In the genomic region with DNA sequence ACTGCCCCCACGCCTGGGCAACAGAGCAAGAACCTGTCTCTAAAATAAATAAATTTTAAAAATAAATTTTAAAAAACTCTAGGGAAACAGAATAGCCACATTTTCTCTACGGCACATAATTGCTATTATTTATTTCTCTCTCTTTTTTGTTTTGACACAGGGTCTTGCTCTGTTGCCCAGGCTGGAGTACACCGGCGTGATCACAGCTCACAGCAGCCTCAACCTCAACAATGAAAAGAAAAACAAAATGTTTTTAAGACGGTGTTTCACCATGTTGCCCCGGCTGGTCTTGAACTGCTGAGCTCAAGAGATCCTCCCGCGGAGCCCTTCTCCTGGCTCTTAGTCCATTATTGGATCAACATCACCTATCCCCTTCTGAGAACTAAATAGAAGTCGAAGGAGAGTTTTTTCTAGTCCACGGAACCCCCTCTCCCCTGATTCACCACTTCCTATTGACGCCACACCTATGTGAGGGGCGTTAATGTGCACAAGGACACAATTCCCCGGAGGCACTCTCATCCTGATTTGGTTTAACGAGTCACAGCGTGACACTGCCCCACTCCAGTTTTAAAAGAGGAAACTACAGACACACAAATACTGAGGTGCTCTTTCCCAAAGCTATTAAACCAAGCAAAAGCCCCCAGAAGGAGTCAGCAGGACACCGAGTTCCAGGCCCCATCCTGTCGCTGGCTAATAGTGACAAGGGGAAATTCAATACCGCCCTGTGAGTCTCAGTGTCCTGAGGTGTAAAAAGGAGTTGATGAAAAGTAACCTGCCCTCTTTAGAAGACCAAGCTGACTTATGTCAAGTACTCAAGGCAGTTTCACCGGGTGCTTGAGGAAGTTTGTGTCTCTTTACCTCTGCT, we compare ENCODE assay signal across 8 cellular contexts. TPM values are rescaled to one million over a fixed set of nuclear protein-coding genes. Genes with fewer than 3 reads are reported as not detected.
A peak's percentile ranks its signal among the peaks of the same experiment; 100 is the strongest.
DNase-seq lines count a peak whose midpoint lies in the region; ATAC-seq and TF ChIP-seq lines count a peak whose summit lies in the region.

No MANE protein-coding gene starts in this region.

- no peak overlapping the region for H4K12ac ChIP-seq in trophoblast cell (ENCODE audit: low read depth, low read length)

- no peak overlapping the region for H2AK5ac ChIP-seq in trophoblast cell (ENCODE audit: low read length)

- H2BK120ac ChIP-seq in trophoblast cell (ENCODE audit: insufficient read depth, low read length, poor library complexity) = peak overlapping the region; percentile 99

- CTCF ChIA-PET in CD8-positive, alpha-beta T cell (lab: Charles Lee) = interaction anchor here (1.1 to 10.5 kb wide), 6 partner anchors 16 to 87 kb away, joined by 3 to 81 read pairs (median 5); no protein-coding TSS in a partner anchor

- H3K9me3 ChIP-seq in CD8-positive, alpha-beta T cell (ENCODE audit: low read length) = no peaks in the 10 kb centered on the region
- H3K9me3 ChIP-seq in trophoblast cell (ENCODE audit: insufficient read depth, low read depth, low read length) = no peaks in the 10 kb centered on the region

- no peak overlapping the region for H3K14ac ChIP-seq in trophoblast cell (ENCODE audit: low read length)

- peak overlapping the region; percentile 95 for H3K4me3 Mint-ChIP-seq in CD8-positive, alpha-beta T cell

- H4K8ac ChIP-seq in trophoblast cell (ENCODE audit: low read depth, low read length) = no peak overlapping the region

- H3K27ac Mint-ChIP-seq in CD8-positive, alpha-beta T cell = peak overlapping the region; percentile 97

- peak overlapping the region; percentile 92 for H3K4me2 ChIP-seq in trophoblast cell (ENCODE audit: low read length)

- no peak overlapping the region for H3K18ac ChIP-seq in trophoblast cell (ENCODE audit: low read length)

- POLR2A ChIA-PET in CD8-positive, alpha-beta T cell (lab: Charles Lee) = interaction anchor here (0.8 to 1.9 kb wide), 6 partner anchors 11 to 132 kb away, joined by 3 to 6 read pairs (median 4); a partner anchor contains a TSS

- peak in 3 of 7 experiments; percentile 6 to 45 (median 31) for DNase-seq in CD8-positive, alpha-beta T cell
- DNase-seq in HT1080 (ENCODE audit: low read depth) (peak; percentile 76), foreskin fibroblast (peak; percentile 28 to 59), trophoblast cell (peak; percentile 12 to 30), NCI-H510A treated with DMSO at 0.1 percent for 48 hours (lab: John Stamatoyannopoulos, UW) (no peak)
- DNase-seq in activated CD4-positive, alpha-beta T cell treated with anti-CD3 and anti-CD28 coated beads, Interleukin-2, amount 50 U/mL, for 48 hours = peak; percentile 9 to 17
- DNase-seq in activated CD4-positive, CD25-positive, alpha-beta regulatory T cell (lab: John Stamatoyannopoulos, UW) = no peak
- DNase-seq in stimulated activated CD4-positive, alpha-beta T cell treated with anti-CD3 and anti-CD28 coated beads, Interleukin-2, amount 100 ng/mL, for 48 hours = no peak

- TF ChIP-seq CTCF in CD8-positive, alpha-beta T cell (IDR thresholded peaks at IDR 0.05) = no peak
- no peak for TF ChIP-seq CTCF in foreskin fibroblast (IDR thresholded peaks at IDR 0.05; ENCODE audit: low read depth, low read length)

- H3K4me3 ChIP-seq in CD8-positive, alpha-beta T cell (ENCODE audit: low read depth, low read length) = peak overlapping the region; percentile 99
- H3K4me3 ChIP-seq in foreskin fibroblast (ENCODE audit: low read depth in 1 of 2, low read length in 2 of 2) (peak overlapping the region; percentile 94 to 98), trophoblast cell (ENCODE audit: low read depth, low read length) (peak overlapping the region; percentile 90)

- intact Hi-C loops in CD8-positive, alpha-beta T cell (cut with DNase I, micrococcal nuclease) = loop anchor here (1.0 to 10.0 kb wide), 7 partner anchors 11 to 1843 kb away; a partner anchor contains a TSS

- H3K27ac ChIP-seq in CD8-positive, alpha-beta T cell (ENCODE audit: low read depth, low read length) = peak overlapping the region; percentile 99
- H3K27ac ChIP-seq in trophoblast cell (ENCODE audit: low read depth, low read length) = peak overlapping the region; percentile 99

- no peaks in the 10 kb centered on the region for H3K36me3 ChIP-seq in CD8-positive, alpha-beta T cell (ENCODE audit: insufficient read depth, low read length)
- H3K36me3 ChIP-seq in trophoblast cell (ENCODE audit: control insufficient read depth in 1 of 2, insufficient read depth in 2 of 2, low read length in 2 of 2) = no peaks in the 10 kb centered on the region

- H3K27me3 ChIP-seq in CD8-positive, alpha-beta T cell (ENCODE audit: insufficient read depth, low read length) = no peaks in the 10 kb centered on the region
- H3K27me3 ChIP-seq in trophoblast cell (ENCODE audit: insufficient read depth, low read length) = no peaks in the 10 kb centered on the region

- H3K79me2 ChIP-seq in trophoblast cell (ENCODE audit: control insufficient read depth, insufficient read depth, low read length, poor library complexity) = peaks cover 10% of the 10 kb centered on the region

- peaks cover 9% of the 10 kb centered on the region for H3K79me1 ChIP-seq in trophoblast cell (ENCODE audit: low read length)

- H3K27me3 Mint-ChIP-seq in CD8-positive, alpha-beta T cell (ENCODE audit: low read depth) = no peaks in the 10 kb centered on the region

- no peak overlapping the region for H2BK12ac ChIP-seq in trophoblast cell (ENCODE audit: low read length)

- no peak for ATAC-seq in CD8-positive, alpha-beta T cell

- no peaks in the 10 kb centered on the region for H3K9me3 Mint-ChIP-seq in CD8-positive, alpha-beta T cell

- no CpG with 5 or more reads among the region's 19 CpGs for WGBS in trophoblast cell (ENCODE audit: extremely low coverage, insufficient coverage, insufficient read length)

- H2BK5ac ChIP-seq in trophoblast cell (ENCODE audit: low read depth, low read length, poor library complexity) = no peak overlapping the region

- no peak overlapping the region for H4K91ac ChIP-seq in trophoblast cell (ENCODE audit: low read depth, low read length)

- peak overlapping the region; percentile 92 for H3K9ac ChIP-seq in trophoblast cell (ENCODE audit: low read length)

- H3K36me3 Mint-ChIP-seq in CD8-positive, alpha-beta T cell = peaks cover 21% of the 10 kb centered on the region

- H2AFZ ChIP-seq in trophoblast cell (ENCODE audit: insufficient read depth, low read length, poor library complexity) = no peak overlapping the region

- H3K4me1 Mint-ChIP-seq in CD8-positive, alpha-beta T cell (ENCODE audit: low read depth) = peaks cover 52% of the 10 kb centered on the region

- H3K23ac ChIP-seq in trophoblast cell (ENCODE audit: low read length) = no peak overlapping the region

- peak overlapping the region; percentile 86 for H3K4ac ChIP-seq in trophoblast cell (ENCODE audit: low read depth, low read length)

- peaks cover 27% of the 10 kb centered on the region for H3K4me1 ChIP-seq in CD8-positive, alpha-beta T cell (ENCODE audit: insufficient read depth, low read length)
- H3K4me1 ChIP-seq in trophoblast cell (ENCODE audit: control insufficient read depth in 1 of 2, insufficient read depth in 2 of 2, low read length in 2 of 2) = peaks cover 6 to 13% of the 10 kb centered on the region in 2 experiments

RNA-seq across cellular contexts. Expression of a gene that starts 1.1 kb away (rescaled TPM):
- 10 to 100 TPM; 37.3 to 38.9 TPM for total RNA-seq in CD8-positive, alpha-beta T cell
- total RNA-seq in HT1080 (2014; rRNA removed; shearing (Covaris generic)) = 103 and 105 TPM in 2 replicates
- polyA plus RNA-seq in HT1080 (2015; cell fraction: cytosol; rRNA removed) = 54.5 and 71.9 TPM in 2 replicates
- 377 and 383 TPM in 2 replicates for polyA plus RNA-seq in HT1080 (2015; cell fraction: nucleus; rRNA removed)
- 36.0 and 39.0 TPM in 2 replicates for polyA plus RNA-seq in trophoblast cell (2013)

Comparison
In these comparisons a context has a peak if more than half of its experiments do, and no peak if none do; other contexts are left out.
1. DNase-seq: peak in HT1080 (single experiment), activated CD4-positive, alpha-beta T cell treated with anti-CD3 and anti-CD28 coated beads, Interleukin-2, amount 50 U/mL, for 48 hours (2 of 2), foreskin fibroblast (2 of 2) and trophoblast cell (2 of 2); none in activated CD4-positive, CD25-positive, alpha-beta regulatory T cell (0 of 4), NCI-H510A treated with DMSO at 0.1 percent for 48 hours (single experiment) and stimulated activated CD4-positive, alpha-beta T cell treated with anti-CD3 and anti-CD28 coated beads, Interleukin-2, amount 100 ng/mL, for 48 hours (0 of 2).
2. Peak in every context shown above with its lines, with median percentiles within 50 percentile points of each other: H3K4me3 ChIP-seq.